7 cellular contexts compared by ENCODE assay signal in genomic region chr6:561335-561734, GRCh38.
DNase-seq lines count a peak whose midpoint lies in the region; ATAC-seq and TF ChIP-seq lines count a peak whose summit lies in the region.
"Not testable (repeated sequence)": the region's sequence is repeated elsewhere in the genome, so short reads cannot be mapped to it uniquely, and the experiment has no call there.

No MANE protein-coding gene starts in this region.

- dilution Hi-C loops in IMR-90 (cut with HindIII; ENCODE audit: low sequenced_read_pairs, unreplicated experiment); mammary epithelial cell (cut with HindIII; ENCODE audit: low sequenced_read_pairs): not testable (repeated sequence)

- TF ChIP-seq RAD21 in IMR-90 (IDR thresholded peaks at IDR 0.05; ENCODE audit: low read length) = not testable (repeated sequence)

- not testable (repeated sequence) for H4K91ac ChIP-seq in IMR-90 (ENCODE audit: insufficient read depth, low read depth, low read length)

- not testable (repeated sequence) for H2BK15ac ChIP-seq in IMR-90 (ENCODE audit: low read depth, low read length)

- H3K4me3 Mint-ChIP-seq in activated CD4-positive, alpha-beta memory T cell treated with anti-CD3 and anti-CD28 coated beads for 36 hours = peak overlapping the region; percentile 55
- peak overlapping the region; percentile 72 for H3K4me3 Mint-ChIP-seq in activated T-helper 2 cell treated with anti-CD3 and anti-CD28 coated beads, Interferon-gamma antibody, Interleukin-2, Interleukin-4, amounts not matched to agents 10 μg/mL and 5 μg/mL and 100 μg/mL, durations not matched to agents 14 hours and 24 hours and 36 hours (ENCODE audit: low read depth)

- H2AFZ ChIP-seq in IMR-90 (replicated peaks; ENCODE audit: low read length, poor library complexity); mammary epithelial cell (ENCODE audit: low read depth, low read length); osteoblast (ENCODE audit: low read length): not testable (repeated sequence)

- H3K79me2 ChIP-seq in mammary epithelial cell (ENCODE audit: insufficient read depth, low read length); osteoblast (ENCODE audit: insufficient read depth, low read length): not testable (repeated sequence)

- POLR2A ChIA-PET in IMR-90 (lab: Charles Lee; ENCODE audit: unreplicated experiment) = not testable (repeated sequence)
- POLR2A ChIA-PET in activated CD4-positive, alpha-beta memory T cell treated with anti-CD3 and anti-CD28 coated beads for 36 hours (lab: Charles Lee) = interaction anchor here (1.3 to 1.7 kb wide), 2 partner anchors 11 to 59 kb away, joined by 4 to 5 read pairs; no protein-coding TSS in a partner anchor

- not testable (repeated sequence) for H4K20me1 ChIP-seq in IMR-90 (ENCODE audit: insufficient read depth, low read length); mammary epithelial cell (ENCODE audit: insufficient read depth, low read length); osteoblast (ENCODE audit: insufficient read depth, low read length)

- intact Hi-C loops in IMR-90 (cut with micrococcal nuclease); mammary epithelial cell (cut with micrococcal nuclease): not testable (repeated sequence)
- intact Hi-C loops in activated CD4-positive, alpha-beta memory T cell treated with anti-CD3 and anti-CD28 coated beads for 36 hours (cut with micrococcal nuclease) = loop anchor here (1.0 kb wide), 1 partner anchor 33 kb away; no protein-coding TSS in a partner anchor
- intact Hi-C loops in activated T-helper 2 cell treated with anti-CD3 and anti-CD28 coated beads, Interferon-gamma antibody, Interleukin-2, Interleukin-4, amounts not matched to agents 10 μg/mL and 5 μg/mL and 100 μg/mL, durations not matched to agents 14 hours and 24 hours and 36 hours (cut with micrococcal nuclease) = loop anchor here (1.0 to 10.0 kb wide), 3 partner anchors 8 to 337 kb away; no protein-coding TSS in a partner anchor

- not testable (repeated sequence) for H3K23ac ChIP-seq in IMR-90 (ENCODE audit: low read depth, low read length)

- H3K27ac Mint-ChIP-seq in activated CD4-positive, alpha-beta memory T cell treated with anti-CD3 and anti-CD28 coated beads for 36 hours = peak overlapping the region; percentile 82
- peak overlapping the region; percentile 89 for H3K27ac Mint-ChIP-seq in activated T-helper 2 cell treated with anti-CD3 and anti-CD28 coated beads, Interferon-gamma antibody, Interleukin-2, Interleukin-4, amounts not matched to agents 10 μg/mL and 5 μg/mL and 100 μg/mL, durations not matched to agents 14 hours and 24 hours and 36 hours

- H3K27me3 ChIP-seq in IMR-90 (ENCODE audit: control insufficient read depth, insufficient read depth, low read length); mammary epithelial cell (ENCODE audit: insufficient read depth, low read length); foreskin keratinocyte; osteoblast (ENCODE audit: insufficient read depth, low read length): not testable (repeated sequence)

- H3K9me1 ChIP-seq in IMR-90 (ENCODE audit: insufficient read depth, low read length) = not testable (repeated sequence)

- H2AK9ac ChIP-seq in IMR-90 (replicated peaks; ENCODE audit: low read depth, low read length, poor library complexity) = not testable (repeated sequence)

- not testable (repeated sequence) for H3K4me1 ChIP-seq in IMR-90 (ENCODE audit: control insufficient read depth, insufficient read depth, low read length); mammary epithelial cell (ENCODE audit: insufficient read depth, low read length); foreskin keratinocyte; osteoblast (ENCODE audit: insufficient read depth, low read length)

- not testable (repeated sequence) for H3K27ac ChIP-seq in IMR-90 (ENCODE audit: insufficient read depth, low read length); mammary epithelial cell (ENCODE audit: insufficient read depth, low read depth, low read length)
- H3K27ac ChIP-seq in foreskin keratinocyte = peak overlapping the region; percentile 52
- H3K27ac ChIP-seq in osteoblast (ENCODE audit: low read depth, low read length) = peak overlapping the region; percentile 40

- not testable (repeated sequence) for H3K18ac ChIP-seq in IMR-90 (ENCODE audit: low read depth, low read length)

- H3K9me3 Mint-ChIP-seq in activated CD4-positive, alpha-beta memory T cell treated with anti-CD3 and anti-CD28 coated beads for 36 hours; activated T-helper 2 cell treated with anti-CD3 and anti-CD28 coated beads, Interferon-gamma antibody, Interleukin-2, Interleukin-4, amounts not matched to agents 10 μg/mL and 5 μg/mL and 100 μg/mL, durations not matched to agents 14 hours and 24 hours and 36 hours: not testable (repeated sequence)

- not testable (repeated sequence) for H4K8ac ChIP-seq in IMR-90 (ENCODE audit: low read depth in 2 of 2, low read length in 2 of 2)

- H3K4me2 ChIP-seq in IMR-90 (ENCODE audit: low read depth, low read length); mammary epithelial cell (ENCODE audit: insufficient read depth, low read depth, low read length); osteoblast (ENCODE audit: insufficient read depth, low read length): not testable (repeated sequence)

- not testable (repeated sequence) for H2BK5ac ChIP-seq in IMR-90 (ENCODE audit: low read depth, low read length, poor library complexity, severe bottlenecking)

- not testable (repeated sequence) for TF ChIP-seq POLR2A in IMR-90 (IDR thresholded peaks at IDR 0.05; ENCODE audit: low read depth, low read length)

- peaks cover 47% of the 10 kb centered on the region for H3K36me3 Mint-ChIP-seq in activated CD4-positive, alpha-beta memory T cell treated with anti-CD3 and anti-CD28 coated beads for 36 hours
- peaks cover 74% of the 10 kb centered on the region for H3K36me3 Mint-ChIP-seq in activated T-helper 2 cell treated with anti-CD3 and anti-CD28 coated beads, Interferon-gamma antibody, Interleukin-2, Interleukin-4, amounts not matched to agents 10 μg/mL and 5 μg/mL and 100 μg/mL, durations not matched to agents 14 hours and 24 hours and 36 hours (ENCODE audit: low read depth)

- H3K4ac ChIP-seq in IMR-90 (ENCODE audit: low read depth, low read length) = not testable (repeated sequence)

- in situ Hi-C loops in IMR-90 (cut with MboI; ENCODE audit: low sequenced_read_pairs); mammary epithelial cell (cut with MboI; ENCODE audit: low sequenced_read_pairs in 2 of 2): not testable (repeated sequence)

- not testable (repeated sequence) for H3K14ac ChIP-seq in IMR-90 (replicated peaks; ENCODE audit: low read depth, low read length)

- peaks cover 54% of the 10 kb centered on the region for H3K4me1 Mint-ChIP-seq in activated CD4-positive, alpha-beta memory T cell treated with anti-CD3 and anti-CD28 coated beads for 36 hours (ENCODE audit: low read depth)
- peaks cover 61% of the 10 kb centered on the region for H3K4me1 Mint-ChIP-seq in activated T-helper 2 cell treated with anti-CD3 and anti-CD28 coated beads, Interferon-gamma antibody, Interleukin-2, Interleukin-4, amounts not matched to agents 10 μg/mL and 5 μg/mL and 100 μg/mL, durations not matched to agents 14 hours and 24 hours and 36 hours (ENCODE audit: low read depth)

- not testable (repeated sequence) for H3K4me3 ChIP-seq in IMR-90 (ENCODE audit: insufficient read depth, low read depth, low read length); mammary epithelial cell (replicated peaks in 1 of 3; ENCODE audit: insufficient read depth in 1 of 3, low read depth in 2 of 3, low read length in 3 of 3); epithelial cell of esophagus (ENCODE audit: low read length); osteoblast (ENCODE audit: insufficient read depth, low read length)

- H2BK20ac ChIP-seq in IMR-90 (ENCODE audit: low read depth, low read length) = not testable (repeated sequence)

- not testable (repeated sequence) for BruUV-seq in IMR-90 (replicated peaks; lab: Mats Ljungman, UMichigan); mammary epithelial cell (replicated peaks; lab: Mats Ljungman, UMichigan)

- WGBS in IMR-90 (ENCODE audit: extremely low coverage in 2 of 2, insufficient read length in 1 of 2), 2 experiments = 100% methylated on average over 1 of the region's 7 CpGs; no CpG with 5 or more reads in 1 of the 2 experiments
- 90% methylated on average over 7 of the region's 7 CpGs for WGBS in mammary epithelial cell (ENCODE audit: low coverage, missing lambda C conversion rate)

- TF ChIP-seq CTCF in IMR-90 (conservative IDR thresholded peaks at IDR 0.05; ENCODE audit: low read depth, low read length); mammary epithelial cell (conservative IDR thresholded peaks at IDR 0.05 in 1 of 2, IDR thresholded peaks at IDR 0.05 in 1 of 2; ENCODE audit: extremely low read depth in 1 of 2, insufficient read depth in 1 of 2, low read depth in 1 of 2, low read length in 2 of 2); epithelial cell of esophagus (IDR thresholded peaks at IDR 0.05; ENCODE audit: insufficient read depth, low read depth, low read length, missing control alignments); foreskin keratinocyte (conservative IDR thresholded peaks at IDR 0.05); osteoblast (IDR thresholded peaks at IDR 0.05; ENCODE audit: extremely low read depth, low read depth, low read length): not testable (repeated sequence)

- not testable (repeated sequence) for H2AK5ac ChIP-seq in IMR-90 (ENCODE audit: low read depth, low read length)

- not testable (repeated sequence) for H2BK120ac ChIP-seq in IMR-90 (ENCODE audit: low read depth, low read length)

- ATAC-seq in IMR-90 (ENCODE audit: low read depth) = peak; percentile 46; the same call in 1 of the 2 replicates
- peak; percentile 94 for ATAC-seq in foreskin keratinocyte

- DNase-seq in IMR-90 (peak; percentile 39), mammary epithelial cell (peak; percentile 54), epithelial cell of esophagus (ENCODE audit: low read depth) (peak; percentile 70), foreskin keratinocyte (peak; percentile 38 to 52)
- DNase-seq in activated CD4-positive, alpha-beta memory T cell treated with anti-CD3 and anti-CD28 coated beads for 36 hours = peak; percentile 41
- not testable (repeated sequence) for DNase-seq in activated T-helper 2 cell treated with anti-CD3 and anti-CD28 coated beads, Interferon-gamma antibody, Interleukin-2, Interleukin-4, amounts not matched to agents 10 μg/mL and 5 μg/mL and 100 μg/mL, durations not matched to agents 14 hours and 24 hours and 36 hours (ENCODE audit: low spot score); osteoblast (ENCODE audit: insufficient read length, low spot score, missing footprints)

- H4K5ac ChIP-seq in IMR-90 (ENCODE audit: low read depth, low read length) = not testable (repeated sequence)

- H3K56ac ChIP-seq in IMR-90 (ENCODE audit: extremely low read depth, insufficient read depth, low read length) = not testable (repeated sequence)

- H3K9me3 ChIP-seq in IMR-90 (ENCODE audit: control insufficient read depth, insufficient read depth, low read length); mammary epithelial cell (replicated peaks; ENCODE audit: insufficient read depth, low read length); osteoblast (ENCODE audit: low read depth, low read length): not testable (repeated sequence)

- CTCF ChIA-PET in IMR-90 (lab: Yijun Ruan, JAX); activated CD4-positive, alpha-beta memory T cell treated with anti-CD3 and anti-CD28 coated beads for 36 hours (lab: Charles Lee); mammary epithelial cell (lab: Charles Lee; ENCODE audit: low non-redundant PET): not testable (repeated sequence)

- not testable (repeated sequence) for H3K9ac ChIP-seq in IMR-90 (ENCODE audit: low read depth, low read length); mammary epithelial cell (ENCODE audit: insufficient read depth, low read length)

- H3K27me3 Mint-ChIP-seq in activated CD4-positive, alpha-beta memory T cell treated with anti-CD3 and anti-CD28 coated beads for 36 hours; activated T-helper 2 cell treated with anti-CD3 and anti-CD28 coated beads, Interferon-gamma antibody, Interleukin-2, Interleukin-4, amounts not matched to agents 10 μg/mL and 5 μg/mL and 100 μg/mL, durations not matched to agents 14 hours and 24 hours and 36 hours (ENCODE audit: low read depth): not testable (repeated sequence)

- H3K79me1 ChIP-seq in IMR-90 (ENCODE audit: low read depth in 1 of 2, low read length in 2 of 2) = not testable (repeated sequence)

- H3K36me3 ChIP-seq in IMR-90 (ENCODE audit: control insufficient read depth, insufficient read depth, low read length) (peaks cover 23% of the 10 kb centered on the region), osteoblast (ENCODE audit: insufficient read depth, low read length) (peaks cover 16% of the 10 kb centered on the region)
- not testable (repeated sequence) for H3K36me3 ChIP-seq in mammary epithelial cell (ENCODE audit: insufficient read depth, low read length)
